8 cellular contexts compared by ENCODE assay signal in the genomic region with DNA sequence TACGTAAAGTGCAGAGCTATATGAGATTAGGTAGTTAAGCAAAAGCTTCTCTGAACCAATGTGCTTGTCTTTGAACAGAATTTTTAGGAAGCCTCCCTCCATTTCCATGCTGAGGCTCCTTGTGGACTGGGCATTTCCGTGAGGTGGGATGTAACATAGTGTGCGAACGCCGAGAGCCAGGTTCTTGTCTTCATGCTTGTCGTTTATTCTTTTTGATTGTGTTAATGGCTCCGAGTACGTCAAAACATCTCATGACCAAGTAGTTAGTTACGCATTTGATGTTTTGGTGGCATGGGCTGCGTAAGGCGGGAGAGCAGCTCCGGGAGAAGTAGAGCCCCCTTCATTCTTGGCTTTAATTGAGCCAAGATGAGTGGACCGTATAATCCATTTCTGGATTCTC. TPM values are rescaled to one million over a fixed set of nuclear protein-coding genes. Genes with fewer than 3 reads are reported as not detected.
DNase-seq lines count a peak whose midpoint lies in the region; ATAC-seq, FAIRE-seq and TF ChIP-seq lines count a peak whose summit lies in the region.

No MANE protein-coding gene starts in this region.

- no peaks in the 10 kb centered on the region for H3K36me3 ChIP-seq in ascending aorta
- H3K36me3 ChIP-seq in left lung, result peaks cover 0 to 34% of the 10 kb centered on the region in 2 donors

- peaks cover 11 to 25% of the 10 kb centered on the region in 2 donors for H3K4me1 ChIP-seq in ascending aorta
- peaks cover 21 to 38% of the 10 kb centered on the region in 2 donors for H3K4me1 ChIP-seq in left lung

- peak overlapping the region in 1 of 2 donors; percentile 54 for H3K4me3 ChIP-seq in ascending aorta
- H3K4me3 ChIP-seq in left lung, result no peak overlapping the region

- DNase-seq in GM12891 (ENCODE audit: insufficient read length, low spot score) (no peak), ascending aorta (ENCODE audit: low spot score in 2 of 2) (no peak), left lung (no peak), SHP77 (lab: John Stamatoyannopoulos, UW) (no peak), NCI-H2196 (lab: John Stamatoyannopoulos, UW; ENCODE audit: unreplicated experiment) (no peak)
- DNase-seq in stimulated activated naive CD8-positive, alpha-beta T cell treated with anti-CD3 and anti-CD28 coated beads, Interleukin-15, amount 100 ng/mL, for 72 hours, result no peak

- peak overlapping the region; percentile 52 to 72 for H3K27ac Mint-ChIP-seq in stimulated activated naive CD8-positive, alpha-beta T cell treated with anti-CD3 and anti-CD28 coated beads, Interleukin-15, amount 100 ng/mL, for 72 hours

- H3K4me1 Mint-ChIP-seq in stimulated activated naive CD8-positive, alpha-beta T cell treated with anti-CD3 and anti-CD28 coated beads, Interleukin-15, amount 100 ng/mL, for 72 hours, result peaks cover 76% of the 10 kb centered on the region

- intact Hi-C loops in ascending aorta (cut with DNase I), result loop anchor here (1.0 to 5.0 kb wide), 4 partner anchors 20 to 55 kb away; a partner anchor contains a TSS
- intact Hi-C loops in left lung (cut with DNase I), result no loop called here

- H3K9me3 ChIP-seq in ascending aorta (no peaks in the 10 kb centered on the region), left lung (no peaks in the 10 kb centered on the region)

- TF ChIP-seq CTCF in ascending aorta (IDR thresholded peaks at IDR 0.05), result no peak
- no peak for TF ChIP-seq CTCF in left lung (IDR thresholded peaks at IDR 0.05)

- H3K27me3 ChIP-seq in ascending aorta, result no peaks in the 10 kb centered on the region
- H3K27me3 ChIP-seq in left lung, result no peaks in the 10 kb centered on the region

- no peak for TF ChIP-seq POLR2A in GM12891 (IDR thresholded peaks at IDR 0.05; ENCODE audit: low read depth, low read length)

- peak; percentile 30 for ATAC-seq in left lung
- ATAC-seq in stimulated activated naive CD8-positive, alpha-beta T cell treated with anti-CD3 and anti-CD28 coated beads, Interleukin-15, amount 100 ng/mL, for 72 hours, result no peak
- no peak for ATAC-seq in HG02642 (IDR thresholded peaks at IDR 0.05; ENCODE audit: poor library complexity, unreplicated experiment)
- ATAC-seq in GM19328 (IDR thresholded peaks at IDR 0.05; ENCODE audit: unreplicated experiment), result no peak

- no peaks in the 10 kb centered on the region for H3K27me3 Mint-ChIP-seq in stimulated activated naive CD8-positive, alpha-beta T cell treated with anti-CD3 and anti-CD28 coated beads, Interleukin-15, amount 100 ng/mL, for 72 hours

- H3K27ac ChIP-seq in ascending aorta, result peak overlapping the region; percentile 78 to 84
- peak overlapping the region; percentile 3 to 89 for H3K27ac ChIP-seq in left lung

- peak; percentile 20 for FAIRE-seq in GM12891 (lab: Jason Lieb, UNC)

- no peaks in the 10 kb centered on the region for H3K9me3 Mint-ChIP-seq in stimulated activated naive CD8-positive, alpha-beta T cell treated with anti-CD3 and anti-CD28 coated beads, Interleukin-15, amount 100 ng/mL, for 72 hours

- peak overlapping the region; percentile 9 to 72 for H3K4me3 Mint-ChIP-seq in stimulated activated naive CD8-positive, alpha-beta T cell treated with anti-CD3 and anti-CD28 coated beads, Interleukin-15, amount 100 ng/mL, for 72 hours

TF ChIP-seq in GM12891, 5 proteins besides CTCF, POLR2A, EP300 and RAD21:
- TF ChIP-seq TAF1 (IDR thresholded peaks at IDR 0.05; ENCODE audit: low read depth, low read length) (no peak), SPI1 (IDR thresholded peaks at IDR 0.05; ENCODE audit: low read depth, low read length) (no peak), POU2F2 (IDR thresholded peaks at IDR 0.05; ENCODE audit: low read depth, low read length) (no peak), POLR2AphosphoS5 (IDR thresholded peaks at IDR 0.05; ENCODE audit: low read depth, low read length) (no peak), PAX5 (IDR thresholded peaks at IDR 0.05; ENCODE audit: insufficient read depth, low read length, severe bottlenecking) (no peak)

RNA-seq across cellular contexts. Expression of a gene that starts 32.9 kb away (rescaled TPM):
- polyA plus RNA-seq in GM12891 (2012; ENCODE audit: low read depth, missing spikeins), result 53.7 TPM
- 28.3 TPM for total RNA-seq in ascending aorta
- total RNA-seq in left lung, result 10 to 100 TPM; 87.7 to 98.0 TPM
